ENCODE assay signal across 8 cellular contexts in the genomic region with DNA sequence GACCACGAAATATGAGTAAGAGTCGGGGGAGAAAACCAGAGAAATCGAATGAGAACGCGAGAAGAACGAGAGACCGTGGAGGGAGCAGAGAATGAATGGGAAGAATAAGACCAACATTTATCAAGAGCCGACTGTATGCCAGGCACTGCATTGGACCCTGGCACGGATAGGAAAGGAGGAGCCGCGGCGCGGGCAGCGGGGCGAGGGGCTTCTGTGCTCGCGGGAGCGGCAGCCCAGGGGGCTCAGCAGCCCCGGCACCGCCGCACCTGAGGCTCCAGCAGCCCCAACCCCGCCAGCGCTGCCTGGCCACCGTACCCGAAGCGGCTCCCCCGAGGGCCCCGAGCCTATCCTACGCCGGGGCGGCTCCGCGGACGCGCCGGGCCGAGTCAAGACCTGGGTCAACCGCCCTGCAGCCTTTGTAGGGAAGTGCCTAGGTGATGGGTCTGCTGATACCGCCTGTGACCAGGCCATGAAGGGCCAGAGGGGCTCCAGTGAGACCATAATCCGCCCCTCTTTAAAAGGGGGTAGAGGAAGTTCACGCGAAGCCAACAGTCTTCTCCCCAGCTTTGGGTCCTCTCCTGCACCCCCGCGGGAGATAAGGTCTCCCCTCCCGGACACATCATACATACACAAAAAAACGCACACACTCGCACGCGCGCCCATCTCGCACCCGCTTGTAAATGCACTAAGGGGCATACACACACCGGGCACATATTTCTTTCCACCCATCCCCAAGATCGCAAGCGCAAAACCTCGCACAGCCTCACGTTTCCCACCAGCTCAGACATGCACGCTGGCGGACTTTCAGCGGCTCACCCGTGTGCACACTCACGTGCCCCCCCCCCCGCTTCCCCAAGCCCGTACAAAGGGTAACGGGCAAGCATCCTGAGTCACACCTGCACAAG. TPM values are rescaled to one million over a fixed set of nuclear protein-coding genes. Genes with fewer than 3 reads are reported as not detected.
A peak's percentile ranks its signal among the peaks of the same experiment; 100 is the strongest.
DNase-seq lines count a peak whose midpoint lies in the region; ATAC-seq and TF ChIP-seq lines count a peak whose summit lies in the region.

No MANE protein-coding gene starts in this region.

- H3K36me3 ChIP-seq in OCI-LY1 (ENCODE audit: insufficient read depth, low read length) (no peaks in the 10 kb centered on the region), mucosa of descending colon (ENCODE audit: low read depth) (no peaks in the 10 kb centered on the region), vagina (no peaks in the 10 kb centered on the region)

- H3K4me1 Mint-ChIP-seq in brain: peaks cover 60% of the 10 kb centered on the region

- ATAC-seq in GM21529 (IDR thresholded peaks at IDR 0.05; ENCODE audit: unreplicated experiment) (peak; percentile 8), mucosa of descending colon (peak; percentile 8), HG03095 (IDR thresholded peaks at IDR 0.05; ENCODE audit: unreplicated experiment) (no peak)

- H3K27ac ChIP-seq in OCI-LY1 (ENCODE audit: low read depth, low read length, poor library complexity, severe bottlenecking): no peak overlapping the region
- no peak overlapping the region for H3K27ac ChIP-seq in vagina

- H3K4me2 ChIP-seq in OCI-LY1 (ENCODE audit: low read length): peak overlapping the region; percentile 59

- H3K4me3 ChIP-seq in OCI-LY1 (ENCODE audit: low read depth, low read length, poor library complexity, severe bottlenecking) (peak overlapping the region; percentile 57), mucosa of descending colon (no peak overlapping the region), vagina (peak overlapping the region; percentile 41 to 57)

- H2AFZ ChIP-seq in OCI-LY1 (ENCODE audit: low read length): no peak overlapping the region

- intact Hi-C loops in mucosa of descending colon (cut with DNase I, micrococcal nuclease) (loop anchor here (5.0 to 10.0 kb wide), 2 partner anchors 68 to 1055 kb away; no protein-coding TSS in a partner anchor), vagina (cut with DNase I) (loop anchor here (2.0 to 10.0 kb wide), 2 partner anchors 67 to 185 kb away; a partner anchor contains a TSS)

- H3K36me3 Mint-ChIP-seq in brain: no peaks in the 10 kb centered on the region

- TF ChIP-seq CTCF in OCI-LY1 (IDR thresholded peaks at IDR 0.05; ENCODE audit: low read length) (no peak), brain (conservative IDR thresholded peaks at IDR 0.05) (no peak), mucosa of descending colon (IDR thresholded peaks at IDR 0.05) (no peak), vagina (IDR thresholded peaks at IDR 0.05) (no peak)

- TF ChIP-seq POLR2A in vagina (IDR thresholded peaks at IDR 0.05): no peak

- H3K4me1 ChIP-seq in OCI-LY1 (ENCODE audit: insufficient read depth, low read length, severe bottlenecking): peaks cover 35% of the 10 kb centered on the region
- H3K4me1 ChIP-seq in mucosa of descending colon (ENCODE audit: low read depth): peaks cover 31% of the 10 kb centered on the region
- peaks cover 39% of the 10 kb centered on the region for H3K4me1 ChIP-seq in vagina

- H3K9me2 ChIP-seq in OCI-LY1 (ENCODE audit: low read depth, low read length): no peaks in the 10 kb centered on the region

- H3K27ac Mint-ChIP-seq in brain: peak overlapping the region; percentile 14 to 98 (median 74)

- H3K79me2 ChIP-seq in OCI-LY1 (ENCODE audit: insufficient read depth, low read length): no peaks in the 10 kb centered on the region

- DNase-seq in mucosa of descending colon (peak in 2 of 3 donors; percentile 48 to 52), vagina (ENCODE audit: extremely low spot score in 2 of 2) (no peak), NCI-H774 (lab: John Stamatoyannopoulos, UW) (no peak), amniotic stem cell (lab: John Stamatoyannopoulos, UW) (no peak)

- H3K27me3 ChIP-seq in OCI-LY1 (ENCODE audit: insufficient read depth, low read length): no peaks in the 10 kb centered on the region; the same call in 1 of the 2 replicates
- no peaks in the 10 kb centered on the region for H3K27me3 ChIP-seq in vagina

- peaks cover 0 to 3% (median 0%) of the 10 kb centered on the region in 5 experiments for H3K9me3 Mint-ChIP-seq in brain

- H4K20me1 ChIP-seq in OCI-LY1 (ENCODE audit: insufficient read depth, low read length): no peaks in the 10 kb centered on the region

- H3K27me3 Mint-ChIP-seq in brain: peaks cover 80% of the 10 kb centered on the region

- H3K4me3 Mint-ChIP-seq in brain: peak overlapping the region; percentile 83 to 94 (median 88)

- H3K9me3 ChIP-seq in OCI-LY1 (ENCODE audit: low read length) (no peaks in the 10 kb centered on the region), mucosa of descending colon (no peaks in the 10 kb centered on the region), vagina (no peaks in the 10 kb centered on the region)

- no peak overlapping the region for H3K9ac ChIP-seq in OCI-LY1 (ENCODE audit: low read length)

- H3F3A ChIP-seq in OCI-LY1 (ENCODE audit: insufficient read depth, low read length): no peaks in the 10 kb centered on the region

RNA-seq across cellular contexts. Expression of a gene that starts 1.0 kb away (rescaled TPM):
- 14.0 TPM for polyA plus RNA-seq in brain (ENCODE audit: insufficient read depth, low read depth, low replicate concordance)
- total RNA-seq in mucosa of descending colon (under 1 TPM; 0.38 to 0.73 (median 0.48) TPM), vagina (2.0 TPM)

RNA-seq across cellular contexts. Expression of a gene that starts 32.4 kb away (rescaled TPM):
- 7.4 TPM for polyA plus RNA-seq in brain (ENCODE audit: insufficient read depth, low read depth, low replicate concordance)
- 10 to 100 TPM in 2 of 3 donors, 1 to 10 TPM in 1; 6.3 to 24.4 (median 16.9) TPM for total RNA-seq in mucosa of descending colon
- 53.5 TPM for total RNA-seq in vagina

RNA-seq across cellular contexts. Expression of a gene that starts 56.1 kb away (rescaled TPM):
- 1.6 TPM for polyA plus RNA-seq in brain (ENCODE audit: insufficient read depth, low read depth, low replicate concordance)
- total RNA-seq in mucosa of descending colon (10 to 100 TPM in 1 of 3 donors, 1 to 10 TPM in 2; 8.3 to 22.6 (median 9.9) TPM), vagina (22.6 TPM)

Comparison
In these comparisons a context has a peak if more than half of its experiments do, and no peak if none do; other contexts are left out.
1. DNase-seq: peak in mucosa of descending colon (2 of 3); none in vagina (0 of 2), NCI-H774 (single experiment) and amniotic stem cell (single experiment).